7 cellular contexts compared by ENCODE assay signal in the genomic region with DNA sequence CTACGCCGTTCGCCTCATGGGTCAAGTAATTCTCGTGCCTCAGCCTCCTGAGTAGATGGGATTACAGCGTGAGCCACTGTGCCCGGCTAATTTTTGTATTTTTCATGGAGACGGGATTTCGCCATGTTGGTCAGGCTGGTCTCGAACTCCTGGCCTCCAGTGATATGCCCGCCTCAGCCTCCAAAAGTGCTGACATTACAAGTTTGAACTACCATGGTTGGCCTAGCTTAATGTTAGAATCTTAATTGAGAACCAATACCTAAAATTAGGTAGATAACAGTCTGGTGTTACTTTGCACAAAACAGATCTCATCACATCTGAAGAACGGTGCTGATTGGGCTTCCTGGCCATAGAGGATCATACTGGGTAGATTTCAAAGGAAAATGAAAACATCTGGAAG.
"Had no signal": no experiment of that assay in that cellular context is flagged by ENCODE, and none has a peak within 500 bp of the region (broad histone marks: within the 10 kb centered on the region; RNA-seq: fewer than 3 reads in every experiment).

No MANE protein-coding gene starts in this region.

- H3K4me3 Mint-ChIP-seq: H9 had no signal

- H3K27ac ChIP-seq: GM23248 had no signal

- H3K9ac ChIP-seq: GM23248 had no signal

- H3K9me3 Mint-ChIP-seq: H9 had no signal

- DNase-seq: GM23248, H9, HCEC 1CT, KBM-7 had no signal

- H3K27ac Mint-ChIP-seq: H9 had no signal

- FAIRE-seq: H1, H54, HTR-8/SVneo had no signal

- H3K4me3 ChIP-seq: GM23248 had no signal

- H2AFZ ChIP-seq: GM23248 had no signal
